In genomic region chr2:71600572-71600971, GRCh38 we compare ENCODE assay signal across 31 cellular contexts.
A peak's percentile ranks its signal among the peaks of the same experiment; 100 is the strongest.
DNase-seq lines count a peak whose midpoint lies in the region; ATAC-seq, FAIRE-seq and TF ChIP-seq lines count a peak whose summit lies in the region.
"Had no signal": no experiment of that assay in that cellular context is flagged by ENCODE, and none has a peak within 500 bp of the region (broad histone marks: within the 10 kb centered on the region; RNA-seq: fewer than 3 reads in every experiment).

No MANE protein-coding gene starts in this region.

- TF ChIP-seq CTCF in heart right ventricle (IDR thresholded peaks at IDR 0.05) (no peak), HEK293 (tag by site-specific recombination; IDR thresholded peaks at IDR 0.05) (no peak), kidney (IDR thresholded peaks at IDR 0.05; ENCODE audit: borderline replicate concordance, extremely low read depth, insufficient read depth) (no peak), spleen (IDR thresholded peaks at IDR 0.05 in 8 of 11, conservative IDR thresholded peaks at IDR 0.05 in 3 of 11) (no peak)

- no peak overlapping the region for H3K27ac ChIP-seq in heart right ventricle
- no peak overlapping the region for H3K27ac ChIP-seq in HEK293 (ENCODE audit: extremely low read depth, low read depth, low read length)
- H3K27ac ChIP-seq in kidney (ENCODE audit: low read depth in 2 of 2, low read length in 2 of 2) = no peak overlapping the region
- no peak overlapping the region for H3K27ac ChIP-seq in spleen
- H3K27ac ChIP-seq: C4-2B, SJCRH30 had no signal

- DNase-seq in Right ventricle myocardium superior (peak; percentile 8), heart right ventricle (no peak), kidney (peak; percentile 52), spleen (peak; percentile 47), urothelium cell line (ENCODE audit: low spot score) (no peak), immature natural killer cell (no peak)
- DNase-seq: AML-193; Caco-2; CD8-positive, alpha-beta T cell; DMS79 treated with DMSO at 0.1 percent for 48 hours; GF-D8; Karpas-422; NCI-H1092; NCI-H1436; NCI-H187; NCI-H2081 treated with DMSO at 0.1 percent for 48 hours; NCI-H2171 treated with DMSO at 0.1 percent for 48 hours; NCI-H345; NCI-H524; NCI-H748 treated with DMSO at 0.1 percent for 48 hours; NK-92 treated with Interleukin-12 subunit alpha and Interleukin-12 subunit beta, amount 100 ng/mL, for 24 hours; PC-3; SJCRH30 had no signal

- CTCF ChIA-PET in HEK293 (lab: Yijun Ruan, JAX) = interaction anchor here (0.6 to 0.9 kb wide), 2 partner anchors 9 to 41 kb away, joined by 3 to 4 read pairs; no protein-coding TSS in a partner anchor

- no peaks in the 10 kb centered on the region for H3K9me3 ChIP-seq in heart right ventricle
- no peaks in the 10 kb centered on the region for H3K9me3 ChIP-seq in HEK293 (ENCODE audit: control insufficient read depth, insufficient read depth, low read depth, low read length)
- H3K9me3 ChIP-seq in kidney (ENCODE audit: control insufficient read depth in 1 of 2, low read length in 2 of 2) = no peaks in the 10 kb centered on the region
- no peaks in the 10 kb centered on the region for H3K9me3 ChIP-seq in spleen
- H3K9me3 ChIP-seq: Caco-2, SJCRH30 had no signal

- 94 to 96% methylated on average over 9 of the region's 9 CpGs for WGBS in heart right ventricle, 2 donors
- 87 to 96% (median 94%) methylated on average over 9 of the region's 9 CpGs for WGBS in spleen, 5 donors

- no peaks in the 10 kb centered on the region for H3K36me3 Mint-ChIP-seq in immature natural killer cell
- H3K36me3 Mint-ChIP-seq: CD8-positive, alpha-beta T cell had no signal

- POLR2A ChIA-PET in HEK293 (lab: Yijun Ruan, JAX) = no interaction called here

- H3K27ac Mint-ChIP-seq in immature natural killer cell = no peak overlapping the region
- H3K27ac Mint-ChIP-seq: CD8-positive, alpha-beta T cell had no signal

- no peaks in the 10 kb centered on the region for H3K27me3 ChIP-seq in heart right ventricle
- peaks cover 0 to 7% (median 0%) of the 10 kb centered on the region in 7 donors for H3K27me3 ChIP-seq in spleen (replicated peaks in 1 of 7)
- H3K27me3 ChIP-seq: SJCRH30 had no signal

- H3K9me3 Mint-ChIP-seq in immature natural killer cell = no peaks in the 10 kb centered on the region
- H3K9me3 Mint-ChIP-seq: CD8-positive, alpha-beta T cell had no signal

- TF ChIP-seq POLR2A in spleen (IDR thresholded peaks at IDR 0.05) = no peak

- ATAC-seq in Right ventricle myocardium superior (ENCODE audit: poor library complexity) = no peak
- no peak for ATAC-seq in heart right ventricle
- ATAC-seq in HG03095 (IDR thresholded peaks at IDR 0.05; ENCODE audit: unreplicated experiment) = no peak
- ATAC-seq: CD8-positive, alpha-beta T cell; HCT116; HepG2; PC-3; SK-N-SH treated with all-trans-retinoic acid at 6 μM for 48 hours had no signal

- H3K4me3 ChIP-seq in heart right ventricle (no peak overlapping the region), HEK293 (ENCODE audit: low read depth, low read length) (no peak overlapping the region), kidney (ENCODE audit: low read length in 2 of 2) (no peak overlapping the region), spleen (no peak overlapping the region)
- H3K4me3 ChIP-seq: SJCRH30 had no signal

- no peak overlapping the region for H3K4me3 Mint-ChIP-seq in immature natural killer cell
- H3K4me3 Mint-ChIP-seq: CD8-positive, alpha-beta T cell had no signal

- peaks cover 0 to 4% (median 3%) of the 10 kb centered on the region in 3 donors for H3K27me3 Mint-ChIP-seq in immature natural killer cell (ENCODE audit: low read depth in 3 of 3)

- H3K9ac ChIP-seq in kidney (ENCODE audit: low read length in 2 of 2) = no peak overlapping the region

- peaks cover 0 to 84% (median 6%) of the 10 kb centered on the region in 9 donors for H3K36me3 ChIP-seq in heart right ventricle
- H3K36me3 ChIP-seq in HEK293 (ENCODE audit: control insufficient read depth in 2 of 2, insufficient read depth in 1 of 2, low read length in 2 of 2) = no peaks in the 10 kb centered on the region
- H3K36me3 ChIP-seq in kidney (ENCODE audit: control insufficient read depth in 1 of 2, insufficient read depth in 2 of 2, low read length in 2 of 2) = no peaks in the 10 kb centered on the region
- peaks cover 0 to 100% (median 21%) of the 10 kb centered on the region in 6 donors for H3K36me3 ChIP-seq in spleen
- H3K36me3 ChIP-seq: SJCRH30 had no signal

- intact Hi-C loops in Right ventricle myocardium superior (cut with DNase I) = no loop called here
- intact Hi-C loops in heart right ventricle (cut with DNase I) = loop anchor here in 3 of 10 donors (10.0 kb wide), 3 partner anchors 264 to 554 kb away; no protein-coding TSS in a partner anchor
- intact Hi-C loops in kidney (cut with DNase I) = no loop called here
- intact Hi-C loops in spleen (cut with DNase I; ENCODE audit: low total_unique reads) = no loop called here

- peaks cover 20 to 34% of the 10 kb centered on the region in 2 donors for H3K4me1 Mint-ChIP-seq in immature natural killer cell

- H3K4me1 ChIP-seq in heart right ventricle = peaks cover 6 to 31% (median 28%) of the 10 kb centered on the region in 9 donors
- H3K4me1 ChIP-seq in HEK293 (ENCODE audit: control insufficient read depth, insufficient read depth, low read length) = no peaks in the 10 kb centered on the region
- peaks cover 0 to 10% of the 10 kb centered on the region in 2 donors for H3K4me1 ChIP-seq in kidney (ENCODE audit: control insufficient read depth in 1 of 2, insufficient read depth in 1 of 2, low read depth in 1 of 2, low read length in 2 of 2)
- H3K4me1 ChIP-seq in spleen = peaks cover 2 to 39% (median 25%) of the 10 kb centered on the region in 6 donors
- H3K4me1 ChIP-seq: Caco-2, SJCRH30 had no signal

- FAIRE-seq in kidney (lab: Jason Lieb, UNC) (no peak), urothelium cell line (lab: Jason Lieb, UNC) (no peak)
- FAIRE-seq: GM12891, GM19239, HepG2 had no signal

TF ChIP-seq in HEK293, 187 proteins besides CTCF, POLR2A, EP300 and RAD21:
- TF ChIP-seq GLIS1 (tag by site-specific recombination; IDR thresholded peaks at IDR 0.05) (0 out of 2 replicates have a peak, but pooled peaks have one; percentile 19), ZBTB7A (tag by site-specific recombination; IDR thresholded peaks at IDR 0.05; ENCODE audit: low read depth) (no peak), ZNF404 (tag by site-specific recombination; IDR thresholded peaks at IDR 0.05) (no peak), ZFP69B (tag by site-specific recombination; IDR thresholded peaks at IDR 0.05) (no peak)

Comparison
In these comparisons a context has a peak if more than half of its experiments do, and no peak if none do; other contexts are left out.
1. DNase-seq: peak in Right ventricle myocardium superior (single experiment), kidney (single experiment) and spleen (single experiment); none in heart right ventricle (0 of 2), urothelium cell line (single experiment) and immature natural killer cell (0 of 3).